Comparison of ENCODE assay signal across 8 cellular contexts in the genomic region with DNA sequence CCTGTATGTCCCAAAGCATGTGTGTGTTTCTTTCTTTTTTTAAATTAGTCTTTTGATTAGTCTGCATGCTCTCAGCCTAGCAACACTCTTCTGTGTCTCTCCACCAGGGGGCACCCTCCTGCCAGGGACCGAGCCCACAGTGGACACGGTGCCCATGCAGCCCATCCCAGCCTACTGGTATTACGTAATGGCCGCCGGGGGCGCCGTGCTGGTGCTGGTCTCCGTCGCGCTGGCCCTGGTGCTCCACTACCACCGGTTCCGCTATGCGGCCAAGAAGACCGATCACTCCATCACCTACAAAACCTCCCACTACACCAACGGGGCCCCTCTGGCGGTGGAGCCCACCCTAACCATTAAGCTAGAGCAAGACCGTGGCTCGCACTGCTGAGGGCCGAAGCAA.
DNase-seq lines count a peak whose midpoint lies in the region; ATAC-seq and TF ChIP-seq lines count a peak whose summit lies in the region.

No MANE protein-coding gene starts in this region.

- no peak; the same call in 1 of the 2 replicates for TF ChIP-seq CTCF in RWPE1 (conservative IDR thresholded peaks at IDR 0.05; ENCODE audit: low read depth)
- no peak for TF ChIP-seq CTCF in omental fat pad (IDR thresholded peaks at IDR 0.05)

- CTCF ChIA-PET in RWPE1 (lab: Yijun Ruan, JAX), result interaction anchor here (0.5 kb wide), 1 partner anchor 337 kb away, joined by 4 read pairs; no protein-coding TSS in a partner anchor

- peak; percentile 76 for ATAC-seq in HG02571 (IDR thresholded peaks at IDR 0.05; ENCODE audit: unreplicated experiment)
- no peak for ATAC-seq in omental fat pad (ENCODE audit: low FRiP score)
- no peak for ATAC-seq in GM19324 (IDR thresholded peaks at IDR 0.05; ENCODE audit: low FRiP score, unreplicated experiment)

- peak; percentile 32 for DNase-seq in NCI-H748 (lab: John Stamatoyannopoulos, UW; ENCODE audit: unreplicated experiment)
- no peak for DNase-seq in NCI-H748 treated with DMSO at 0.1 percent for 48 hours (lab: John Stamatoyannopoulos, UW)
- no peak for DNase-seq in RWPE1 (ENCODE audit: low spot score)
- no peak for DNase-seq in epithelial cell of prostate (ENCODE audit: low read depth, low spot score)
- peak; percentile 39 for DNase-seq in omental fat pad (ENCODE audit: low spot score)
- no peak for DNase-seq in pons (ENCODE audit: low spot score)

- POLR2A ChIA-PET in RWPE1 (lab: Yijun Ruan, JAX; ENCODE audit: low non-redundant PET), result no interaction called here

- H3K27ac ChIP-seq in RWPE1 (peak overlapping the region; percentile 76), epithelial cell of prostate (peak overlapping the region; percentile 62)

Comparison
In these comparisons a context has a peak if more than half of its experiments do, and no peak if none do; other contexts are left out.
1. DNase-seq: peak in NCI-H748 (single experiment) and omental fat pad (single experiment); none in NCI-H748 treated with DMSO at 0.1 percent for 48 hours (single experiment), RWPE1 (single experiment), epithelial cell of prostate (single experiment) and pons (single experiment).